15 cellular contexts compared by ENCODE assay signal in genomic region chr16:81562174-81562849, GRCh38.
A peak's percentile ranks its signal among the peaks of the same experiment; 100 is the strongest.
DNase-seq lines count a peak whose midpoint lies in the region; ATAC-seq and TF ChIP-seq lines count a peak whose summit lies in the region.
"Had no signal": no experiment of that assay in that cellular context is flagged by ENCODE, and none has a peak within 500 bp of the region (broad histone marks: within the 10 kb centered on the region; RNA-seq: fewer than 3 reads in every experiment).

No MANE protein-coding gene starts in this region.

- H3K4me1 Mint-ChIP-seq in endothelial cell (ENCODE audit: unreplicated experiment): peaks cover 16% of the 10 kb centered on the region

- TF ChIP-seq RAD21 in IMR-90 (IDR thresholded peaks at IDR 0.05; ENCODE audit: low read length): no peak

- H4K8ac ChIP-seq in IMR-90 (ENCODE audit: low read depth in 2 of 2, low read length in 2 of 2): no peak overlapping the region

- no peak overlapping the region for H3K23ac ChIP-seq in IMR-90 (ENCODE audit: low read depth, low read length)

- no peak overlapping the region for H3K18ac ChIP-seq in IMR-90 (ENCODE audit: low read depth, low read length)

- intact Hi-C loops in IMR-90 (cut with micrococcal nuclease) (no loop called here), lower lobe of right lung (cut with DNase I) (no loop called here)

- no TSS peak for BruUV-seq in IMR-90 (replicated peaks; lab: Mats Ljungman, UMichigan)

- H3K4ac ChIP-seq in IMR-90 (ENCODE audit: low read depth, low read length): no peak overlapping the region

- TF ChIP-seq POLR2A in IMR-90 (IDR thresholded peaks at IDR 0.05; ENCODE audit: low read depth, low read length): no peak

- no peak overlapping the region for H4K91ac ChIP-seq in IMR-90 (ENCODE audit: insufficient read depth, low read depth, low read length)

- ATAC-seq in IMR-90 (ENCODE audit: low read depth): no peak
- ATAC-seq in lower lobe of right lung: no peak

- H3K4me1 ChIP-seq in IMR-90 (ENCODE audit: control insufficient read depth, insufficient read depth, low read length) (0 out of 2 replicates have a peak, but pooled peaks cover 2% of the 10 kb centered on the region), lower lobe of right lung (peaks cover 30% of the 10 kb centered on the region)
- H3K4me1 ChIP-seq: BE2C, SJCRH30 had no signal

- H2BK15ac ChIP-seq in IMR-90 (ENCODE audit: low read depth, low read length): no peak overlapping the region

- H3K4me3 Mint-ChIP-seq in endothelial cell (ENCODE audit: unreplicated experiment): peak overlapping the region; percentile 15
- H3K4me3 Mint-ChIP-seq: CD4-positive, alpha-beta memory T cell had no signal

- H4K20me1 ChIP-seq in IMR-90 (ENCODE audit: insufficient read depth, low read length): peaks cover 74% of the 10 kb centered on the region

- dilution Hi-C loops in IMR-90 (cut with HindIII; ENCODE audit: low sequenced_read_pairs, unreplicated experiment): no loop called here

- H3K9me1 ChIP-seq in IMR-90 (ENCODE audit: insufficient read depth, low read length): peaks cover 5% of the 10 kb centered on the region

- no peak overlapping the region for H3K4me2 ChIP-seq in IMR-90 (ENCODE audit: low read depth, low read length)

- H2AK5ac ChIP-seq in IMR-90 (ENCODE audit: low read depth, low read length): no peak overlapping the region

- no peak overlapping the region for H2AFZ ChIP-seq in IMR-90 (replicated peaks; ENCODE audit: low read length, poor library complexity)

- peaks cover 28 to 57% of the 10 kb centered on the region in 2 experiments for H3K79me1 ChIP-seq in IMR-90 (ENCODE audit: low read depth in 1 of 2, low read length in 2 of 2)

- peak; percentile 15 for DNase-seq in EH (ENCODE audit: low read depth)
- DNase-seq in IMR-90: no peak
- DNase-seq in endothelial cell (ENCODE audit: low spot score): no peak
- peak; percentile 50 for DNase-seq in lower lobe of right lung
- DNase-seq in GM20000 (ENCODE audit: low spot score): no peak
- DNase-seq in NCI-H2171 treated with DMSO at 0.1 percent for 48 hours (lab: John Stamatoyannopoulos, UW): no peak
- DNase-seq in WERI-Rb-1: no peak
- DNase-seq: BE2C; CD4-positive, alpha-beta memory T cell; KBM-7; MM.1S; NCI-H187 treated with DMSO at 0.1 percent for 48 hours; NCI-H2171; NCI-H510A; SJCRH30 had no signal

- in situ Hi-C loops in IMR-90 (cut with MboI; ENCODE audit: low sequenced_read_pairs): no loop called here

- no peak overlapping the region for H2BK20ac ChIP-seq in IMR-90 (ENCODE audit: low read depth, low read length)

- 74% methylated on average over 4 of the region's 8 CpGs; no CpG with 5 or more reads in 1 of the 2 experiments for WGBS in IMR-90 (ENCODE audit: extremely low coverage in 2 of 2, insufficient read length in 1 of 2), 2 experiments

- H3K9me3 Mint-ChIP-seq in endothelial cell (ENCODE audit: unreplicated experiment): no peaks in the 10 kb centered on the region
- H3K9me3 Mint-ChIP-seq: CD4-positive, alpha-beta memory T cell had no signal

- CTCF ChIA-PET in IMR-90 (lab: Yijun Ruan, JAX): interaction anchor here (1.0 kb wide), 1 partner anchor 22 kb away, joined by 3 read pairs; no protein-coding TSS in a partner anchor

- H3K36me3 ChIP-seq in IMR-90 (ENCODE audit: control insufficient read depth, insufficient read depth, low read length): no peaks in the 10 kb centered on the region
- no peaks in the 10 kb centered on the region for H3K36me3 ChIP-seq in lower lobe of right lung
- no peaks in the 10 kb centered on the region for H3K36me3 ChIP-seq in WERI-Rb-1
- H3K36me3 ChIP-seq: BE2C, SJCRH30 had no signal

- H4K5ac ChIP-seq in IMR-90 (ENCODE audit: low read depth, low read length): no peak overlapping the region

- H3K27ac ChIP-seq in IMR-90 (ENCODE audit: insufficient read depth, low read length): no peak overlapping the region
- H3K27ac ChIP-seq in lower lobe of right lung: no peak overlapping the region
- H3K27ac ChIP-seq in WERI-Rb-1: no peak overlapping the region
- H3K27ac ChIP-seq: SJCRH30 had no signal

- H2BK5ac ChIP-seq in IMR-90 (ENCODE audit: low read depth, low read length, poor library complexity, severe bottlenecking): no peak overlapping the region

- H3K9me3 ChIP-seq in IMR-90 (ENCODE audit: control insufficient read depth, insufficient read depth, low read length) (no peaks in the 10 kb centered on the region), lower lobe of right lung (no peaks in the 10 kb centered on the region), WERI-Rb-1 (ENCODE audit: severe bottlenecking) (no peaks in the 10 kb centered on the region)
- H3K9me3 ChIP-seq: BE2C, SJCRH30 had no signal

- peaks cover 7% of the 10 kb centered on the region for H3K27me3 Mint-ChIP-seq in endothelial cell (ENCODE audit: unreplicated experiment)
- H3K27me3 Mint-ChIP-seq: CD4-positive, alpha-beta memory T cell had no signal

- no peak overlapping the region for H3K27ac Mint-ChIP-seq in endothelial cell (ENCODE audit: unreplicated experiment)

- no peak overlapping the region for H3K56ac ChIP-seq in IMR-90 (ENCODE audit: extremely low read depth, insufficient read depth, low read length)

- no peak overlapping the region for H3K14ac ChIP-seq in IMR-90 (replicated peaks; ENCODE audit: low read depth, low read length)

- POLR2A ChIA-PET in IMR-90 (lab: Charles Lee; ENCODE audit: unreplicated experiment): no interaction called here

- H2AK9ac ChIP-seq in IMR-90 (replicated peaks; ENCODE audit: low read depth, low read length, poor library complexity): no peak overlapping the region

- no peak overlapping the region for H3K9ac ChIP-seq in IMR-90 (ENCODE audit: low read depth, low read length)

- no peak overlapping the region for H2BK120ac ChIP-seq in IMR-90 (ENCODE audit: low read depth, low read length)

- H3K27me3 ChIP-seq in IMR-90 (ENCODE audit: control insufficient read depth, insufficient read depth, low read length): no peaks in the 10 kb centered on the region
- no peaks in the 10 kb centered on the region for H3K27me3 ChIP-seq in lower lobe of right lung (ENCODE audit: low read depth)
- H3K27me3 ChIP-seq in WERI-Rb-1 (ENCODE audit: insufficient read depth, low read depth, severe bottlenecking): no peaks in the 10 kb centered on the region
- H3K27me3 ChIP-seq: BE2C, SJCRH30 had no signal

- H3K4me3 ChIP-seq in IMR-90 (ENCODE audit: insufficient read depth, low read depth, low read length) (no peak overlapping the region), lower lobe of right lung (no peak overlapping the region), WERI-Rb-1 (ENCODE audit: low read depth, low read length) (no peak overlapping the region)
- H3K4me3 ChIP-seq: SJCRH30 had no signal

- no peak for TF ChIP-seq CTCF in IMR-90 (conservative IDR thresholded peaks at IDR 0.05; ENCODE audit: low read depth, low read length)
- no peak for TF ChIP-seq CTCF in endothelial cell (IDR thresholded peaks at IDR 0.05; ENCODE audit: unreplicated experiment)
- no peak for TF ChIP-seq CTCF in lower lobe of right lung (IDR thresholded peaks at IDR 0.05)
- no peak for TF ChIP-seq CTCF in GM20000 (IDR thresholded peaks at IDR 0.05; ENCODE audit: extremely low read depth, missing control alignments)
- no peak for TF ChIP-seq CTCF in WERI-Rb-1 (IDR thresholded peaks at IDR 0.05; ENCODE audit: low read depth, low read length)

- peaks cover 4% of the 10 kb centered on the region for H3K36me3 Mint-ChIP-seq in endothelial cell (ENCODE audit: low read depth, unreplicated experiment)

TF ChIP-seq in IMR-90, 13 proteins besides CTCF, POLR2A, EP300 and RAD21:
- TF ChIP-seq ELK1 (IDR thresholded peaks at IDR 0.05; ENCODE audit: borderline replicate concordance, low read depth, low read length) (no peak), MAFK (IDR thresholded peaks at IDR 0.05; ENCODE audit: low read depth, low read length) (peak; percentile 69)

Comparison
In these comparisons a context has a peak if more than half of its experiments do, and no peak if none do; other contexts are left out.
1. DNase-seq: peak in EH (single experiment) and lower lobe of right lung (single experiment); none in IMR-90 (single experiment), endothelial cell (single experiment), GM20000 (single experiment), NCI-H2171 treated with DMSO at 0.1 percent for 48 hours (single experiment) and WERI-Rb-1 (single experiment).